Comparison of ENCODE assay signal across 18 cellular contexts in genomic region chr4:147938481-147938880, GRCh38.
DNase-seq lines count a peak whose midpoint lies in the region; FAIRE-seq and TF ChIP-seq lines count a peak whose summit lies in the region.
"Had no signal": no experiment of that assay in that cellular context is flagged by ENCODE, and none has a peak within 500 bp of the region (broad histone marks: within the 10 kb centered on the region; RNA-seq: fewer than 3 reads in every experiment).

No MANE protein-coding gene starts in this region.

- H3K4me1 ChIP-seq in GM23248 (ENCODE audit: insufficient read depth) (0 out of 2 replicates have a peak, but pooled peaks cover 4% of the 10 kb centered on the region), H1 (replicated peaks in 1 of 4; ENCODE audit: control insufficient read depth in 3 of 4, insufficient read depth in 4 of 4, low read length in 3 of 4) (no peaks in the 10 kb centered on the region)

- no peak overlapping the region for H3K23ac ChIP-seq in H1 (ENCODE audit: insufficient read length)

- H3K4me3 ChIP-seq in GM23248: no peak overlapping the region
- H3K4me3 ChIP-seq in H1 (ENCODE audit: extremely low read depth in 1 of 4, insufficient read depth in 2 of 4, low read depth in 3 of 4, low read length in 4 of 4): no peak overlapping the region
- H3K4me3 ChIP-seq: BLaER1 treated with 17β-estradiol and CSF1 and Interleukin-3, amounts not matched to agents 10 nM and 100 nM; GM12878 had no signal

- H3K18ac ChIP-seq in H1 (ENCODE audit: extremely low read depth, low read length): no peak overlapping the region

- no peaks in the 10 kb centered on the region for H3K23me2 ChIP-seq in H1 (ENCODE audit: low read depth, low read length)

- TF ChIP-seq EP300 in H1 (IDR thresholded peaks at IDR 0.05; ENCODE audit: borderline replicate concordance in 1 of 2, low read depth in 2 of 2, low read length in 2 of 2): no peak

- no peak overlapping the region for H3K9ac ChIP-seq in GM23248
- no peak overlapping the region for H3K9ac ChIP-seq in H1 (replicated peaks in 1 of 4; ENCODE audit: extremely low read depth in 1 of 4, low read depth in 3 of 4, low read length in 3 of 4)
- H3K9ac ChIP-seq: BLaER1 treated with 17β-estradiol and CSF1 and Interleukin-3, amounts not matched to agents 10 nM and 100 nM had no signal

- POLR2A ChIA-PET in H1 (lab: Charles Lee; ENCODE audit: partially characterized antibody): no interaction called here

- no peak overlapping the region for H4K8ac ChIP-seq in H1 (ENCODE audit: extremely low read depth, insufficient read depth, low read length)

- H2BK20ac ChIP-seq in H1 (ENCODE audit: low read length): no peak overlapping the region

- H2BK15ac ChIP-seq in H1 (ENCODE audit: low read length): no peak overlapping the region

- no peaks in the 10 kb centered on the region for H3K79me1 ChIP-seq in H1 (ENCODE audit: low read depth, low read length)

- no peaks in the 10 kb centered on the region for H3F3A ChIP-seq in GM23248 (ENCODE audit: insufficient read depth)

- no peak overlapping the region for H3K4me2 ChIP-seq in GM23248 (ENCODE audit: unreplicated experiment)
- H3K4me2 ChIP-seq in H1 (ENCODE audit: insufficient read depth in 1 of 2, low read depth in 2 of 2, low read length in 2 of 2): no peak overlapping the region
- H3K4me2 ChIP-seq: BLaER1 treated with 17β-estradiol and CSF1 and Interleukin-3, amounts not matched to agents 10 nM and 100 nM had no signal

- TF ChIP-seq CTCF in H1 (IDR thresholded peaks at IDR 0.05; ENCODE audit: control extremely low read depth in 1 of 3, insufficient read depth in 1 of 3, low read depth in 1 of 3, low read length in 3 of 3): no peak

- no peak overlapping the region for H3K27ac ChIP-seq in GM23248
- no peak overlapping the region for H3K27ac ChIP-seq in H1 (ENCODE audit: low read depth, low read length)
- H3K27ac ChIP-seq: BLaER1 treated with 17β-estradiol and CSF1 and Interleukin-3, amounts not matched to agents 10 nM and 100 nM had no signal

- no peaks in the 10 kb centered on the region for H3K9me2 ChIP-seq in GM23248 (ENCODE audit: insufficient read depth)

- no peak overlapping the region for H3K14ac ChIP-seq in H1 (ENCODE audit: insufficient read length)

- H3K79me2 ChIP-seq in GM23248 (ENCODE audit: insufficient read depth) (no peaks in the 10 kb centered on the region), H1 (ENCODE audit: control insufficient read depth in 1 of 2, insufficient read depth in 2 of 2, low read length in 2 of 2) (no peaks in the 10 kb centered on the region)

- CTCF ChIA-PET in H1 (lab: Charles Lee; ENCODE audit: partially characterized antibody): interaction anchor here (1.0 kb wide), 1 partner anchor 10 kb away, joined by 3 read pairs; no protein-coding TSS in a partner anchor

- WGBS in GM23248 (ENCODE audit: low coverage in 1 of 2, low lambda C conversion rate in 2 of 2, missing lambda C conversion rate in 2 of 2), 2 experiments: 28 to 37% methylated on average over 5 of the region's 5 CpGs
- 79% methylated on average over 5 of the region's 5 CpGs; no CpG with 5 or more reads in 1 of the 2 experiments for WGBS in H1 (ENCODE audit: extremely low coverage in 1 of 2, insufficient coverage in 1 of 2, insufficient read length in 1 of 2, insufficient replicate concordance in 2 of 2, low coverage in 1 of 2, low lambda C conversion rate in 2 of 2, missing lambda C conversion rate in 1 of 2), 2 experiments

- H4K20me1 ChIP-seq in GM23248 (ENCODE audit: insufficient read depth) (no peaks in the 10 kb centered on the region), H1 (replicated peaks in 1 of 2; ENCODE audit: control insufficient read depth in 1 of 2, insufficient read depth in 2 of 2, low read length in 2 of 2) (no peaks in the 10 kb centered on the region)

- H3K27me3 ChIP-seq in GM23248 (replicated peaks; ENCODE audit: insufficient read depth) (no peaks in the 10 kb centered on the region), H1 (replicated peaks in 1 of 4; ENCODE audit: control insufficient read depth in 3 of 4, extremely low read depth in 1 of 4, insufficient read depth in 3 of 4, low read length in 3 of 4) (no peaks in the 10 kb centered on the region)
- H3K27me3 ChIP-seq: BLaER1 treated with 17β-estradiol and CSF1 and Interleukin-3, amounts not matched to agents 10 nM and 100 nM had no signal

- H2AFZ ChIP-seq in GM23248: no peak overlapping the region
- no peak overlapping the region for H2AFZ ChIP-seq in H1 (ENCODE audit: low read length)

- no peak for TF ChIP-seq POLR2A in H1 (IDR thresholded peaks at IDR 0.05; ENCODE audit: control extremely low read depth in 1 of 2, low read depth in 2 of 2, low read length in 2 of 2)

- no peak overlapping the region for H3K56ac ChIP-seq in H1 (replicated peaks; ENCODE audit: insufficient read length, low read depth, low read length)

- H2BK5ac ChIP-seq in H1 (ENCODE audit: low read depth, low read length): no peak overlapping the region

- H3K36me3 ChIP-seq in GM23248 (ENCODE audit: low read depth) (peaks cover 4% of the 10 kb centered on the region; the same call in 1 of the 2 replicates), H1 (ENCODE audit: control insufficient read depth in 2 of 4, insufficient read depth in 4 of 4, low read length in 3 of 4) (no peaks in the 10 kb centered on the region)

- DNase-seq in GM23248: peak; percentile 10
- peak; percentile 23 for DNase-seq in amniotic epithelial cell (ENCODE audit: low read depth)
- DNase-seq in H1 (ENCODE audit: low read depth in 1 of 2, low spot score in 2 of 2): no peak
- peak; percentile 41 for DNase-seq in iris pigment epithelial cell (ENCODE audit: low read depth)
- no peak for DNase-seq in RKO (ENCODE audit: low spot score)
- no peak for DNase-seq in Ammon's horn (ENCODE audit: low spot score)
- no peak for DNase-seq in T1000 (lab: John Stamatoyannopoulos, UW)
- DNase-seq in kidney tubule cell (ENCODE audit: low spot score): no peak
- DNase-seq: 8988T; Calu3; CD8-positive, alpha-beta T cell; DMS79 treated with DMSO at 0.1 percent for 48 hours; GF-D8; H7 had no signal

- no peak overlapping the region for H2AK5ac ChIP-seq in H1 (ENCODE audit: low read depth, low read length)

- no peak overlapping the region for H4K5ac ChIP-seq in H1 (ENCODE audit: insufficient read length, low read depth, low read length)

- H2BK120ac ChIP-seq in H1 (replicated peaks; ENCODE audit: low read depth, low read length): no peak overlapping the region

- peak; percentile 28 for FAIRE-seq in H1 (lab: Jason Lieb, UNC)
- FAIRE-seq: GM12878, GM19239, HepG2 had no signal

- H4K91ac ChIP-seq in H1 (replicated peaks; ENCODE audit: insufficient read length, low read length): no peak overlapping the region

- in situ Hi-C loops in GM23248 (cut with MboI): no loop called here

- no peak for TF ChIP-seq RAD21 in H1 (IDR thresholded peaks at IDR 0.05 in 1 of 2, conservative IDR thresholded peaks at IDR 0.05 in 1 of 2; ENCODE audit: low read depth in 2 of 2, low read length in 2 of 2)

- H3K9me3 ChIP-seq in GM23248 (ENCODE audit: low read depth): no peaks in the 10 kb centered on the region
- H3K9me3 ChIP-seq in H1 (ENCODE audit: insufficient read depth in 2 of 2, low read depth in 1 of 2, low read length in 1 of 2): no peaks in the 10 kb centered on the region

- no peak overlapping the region for H3K4ac ChIP-seq in H1 (replicated peaks; ENCODE audit: insufficient read length, low read depth, low read length)

- H2BK12ac ChIP-seq in H1 (ENCODE audit: low read depth, low read length): no peak overlapping the region

TF ChIP-seq in H1, 55 proteins besides CTCF, POLR2A, EP300 and RAD21:
- TF ChIP-seq CBX5 (IDR thresholded peaks at IDR 0.05; ENCODE audit: low read depth, low read length): no peak
- TF ChIP-seq POU5F1 (IDR thresholded peaks at IDR 0.05; ENCODE audit: low read depth, low read length): no peak
- TF ChIP-seq CHD2 (IDR thresholded peaks at IDR 0.05; ENCODE audit: low read length): no peak
- no peak for TF ChIP-seq CREB1 (IDR thresholded peaks at IDR 0.05)
- no peak for TF ChIP-seq MAFK (IDR thresholded peaks at IDR 0.05; ENCODE audit: low read depth, low read length)
- no peak for TF ChIP-seq HDAC2 (IDR thresholded peaks at IDR 0.05; ENCODE audit: borderline replicate concordance in 1 of 2, low read depth in 2 of 2, low read length in 2 of 2)
- TF ChIP-seq KDM1A (IDR thresholded peaks at IDR 0.05; ENCODE audit: borderline replicate concordance, low read length): no peak
- TF ChIP-seq, protein P1, sequence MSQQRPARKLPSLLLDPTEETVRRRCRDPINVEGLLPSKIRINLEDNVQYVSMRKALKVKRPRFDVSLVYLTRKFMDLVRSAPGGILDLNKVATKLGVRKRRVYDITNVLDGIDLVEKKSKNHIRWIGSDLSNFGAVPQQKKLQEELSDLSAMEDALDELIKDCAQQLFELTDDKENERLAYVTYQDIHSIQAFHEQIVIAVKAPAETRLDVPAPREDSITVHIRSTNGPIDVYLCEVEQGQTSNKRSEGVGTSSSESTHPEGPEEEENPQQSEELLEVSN (IDR thresholded peaks at IDR 0.05): no peak
- no peak for TF ChIP-seq TAF1 (IDR thresholded peaks at IDR 0.05; ENCODE audit: low read depth, low read length)
- no peak for TF ChIP-seq RXRA (IDR thresholded peaks at IDR 0.05; ENCODE audit: insufficient read depth, low read depth, low read length)
- no peak for TF ChIP-seq TAF7 (optimal IDR thresholded peaks at IDR 0.05; ENCODE audit: borderline replicate concordance, low read depth, low read length)
- TF ChIP-seq JUND (IDR thresholded peaks at IDR 0.05; ENCODE audit: low read length): no peak
TF ChIP-seq in H1: peak in this region for 0.

Comparison
In these comparisons a context has a peak if more than half of its experiments do, and no peak if none do; other contexts are left out.
1. DNase-seq: peak in GM23248 (single experiment), amniotic epithelial cell (single experiment) and iris pigment epithelial cell (single experiment); none in H1 (0 of 2), RKO (single experiment), Ammon's horn (single experiment), T1000 (single experiment) and kidney tubule cell (single experiment).